Comparison of ENCODE assay signal across 1 cellular context in genomic region chr2:207481924-207482323, GRCh38.
TF ChIP-seq lines count a peak whose summit lies in the region.

No MANE protein-coding gene starts in this region.

TF ChIP-seq in WTC11, 78 proteins besides CTCF, POLR2A, EP300 and RAD21 (continued from another document):
- TF ChIP-seq ZNF532 (CRISPR knock-in tag; IDR thresholded peaks at IDR 0.05; ENCODE audit: borderline replicate concordance) (no peak), PREB (CRISPR knock-in tag; IDR thresholded peaks at IDR 0.05; ENCODE audit: borderline replicate concordance) (no peak), GTF2I (CRISPR knock-in tag; conservative IDR thresholded peaks at IDR 0.05) (no peak), E2F4 (CRISPR knock-in tag; IDR thresholded peaks at IDR 0.05; ENCODE audit: borderline replicate concordance, low read depth) (no peak), MXD4 (CRISPR knock-in tag; IDR thresholded peaks at IDR 0.05; ENCODE audit: borderline replicate concordance) (no peak), ZNF121 (CRISPR knock-in tag; IDR thresholded peaks at IDR 0.05) (no peak)
TF ChIP-seq in WTC11: peak in this region for 0.
